Comparison of ENCODE assay signal across 16 cellular contexts in the genomic region with DNA sequence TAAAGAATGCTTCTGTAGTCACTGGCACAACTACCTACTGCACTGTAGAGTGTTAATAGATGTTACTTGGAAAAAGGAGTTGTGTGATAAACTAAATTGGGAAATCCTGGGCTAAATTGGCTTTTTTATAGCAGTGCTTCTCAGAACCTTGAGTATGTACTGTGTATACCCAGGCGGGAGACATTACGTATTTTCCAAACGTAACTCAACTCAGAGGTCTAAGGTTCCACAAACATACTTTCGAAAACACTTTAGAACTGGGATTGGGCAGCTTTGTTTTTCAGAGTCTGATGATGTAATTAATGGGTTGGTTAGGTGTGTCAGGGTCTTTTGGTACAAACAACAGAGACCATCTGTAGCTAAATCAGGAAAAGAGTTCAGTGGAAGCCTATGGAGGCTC. TPM values are rescaled to one million over a fixed set of nuclear protein-coding genes. Genes with fewer than 3 reads are reported as not detected.
A peak's percentile ranks its signal among the peaks of the same experiment; 100 is the strongest.
DNase-seq lines count a peak whose midpoint lies in the region; ATAC-seq, FAIRE-seq and TF ChIP-seq lines count a peak whose summit lies in the region.
"Had no signal": no experiment of that assay in that cellular context is flagged by ENCODE, and none has a peak within 500 bp of the region (broad histone marks: within the 10 kb centered on the region; RNA-seq: fewer than 3 reads in every experiment).

No MANE protein-coding gene starts in this region.

- H3K27ac ChIP-seq in A549 (no peak overlapping the region), DND-41 (ENCODE audit: low read length) (no peak overlapping the region), PC-3 (ENCODE audit: low read length) (no peak overlapping the region)
- H3K27ac ChIP-seq: KMS-11, SJSA1 had no signal

- no peaks in the 10 kb centered on the region for H3F3A ChIP-seq in PC-3 (ENCODE audit: low read length, unreplicated experiment)

- no peaks in the 10 kb centered on the region for H3K27me3 ChIP-seq in DND-41 (ENCODE audit: insufficient read depth, low read length, poor library complexity)
- H3K27me3 ChIP-seq in PC-3 (ENCODE audit: low read length), result no peaks in the 10 kb centered on the region
- H3K27me3 ChIP-seq: SJSA1 had no signal

- H3K27me3 Mint-ChIP-seq in natural killer cell treated with Interleukin-12 subunit alpha and Interleukin-12 subunit beta and Interleukin-15 and Interleukin-18, amount 100 ng/mL, for 72 hours, result no peaks in the 10 kb centered on the region
- H3K27me3 Mint-ChIP-seq: CD8-positive, alpha-beta memory T cell had no signal

- H3K4me3 ChIP-seq in A549 (no peak overlapping the region), DND-41 (ENCODE audit: low read depth in 1 of 2, low read length in 2 of 2) (no peak overlapping the region), PC-3 (ENCODE audit: low read length) (no peak overlapping the region)
- H3K4me3 ChIP-seq: SJSA1 had no signal

- H3K9ac ChIP-seq in DND-41 (ENCODE audit: low read depth, low read length) (no peak overlapping the region), PC-3 (ENCODE audit: low read length) (no peak overlapping the region)
- H3K9ac ChIP-seq: KMS-11 had no signal

- 90% methylated on average over 4 of the region's 4 CpGs for WGBS in A549 (ENCODE audit: missing lambda C conversion rate)

- H3K4me2 ChIP-seq in A549 (no peak overlapping the region), DND-41 (ENCODE audit: insufficient read depth, low read length) (no peak overlapping the region), PC-3 (ENCODE audit: low read length) (no peak overlapping the region)
- H3K4me2 ChIP-seq: KMS-11 had no signal

- DNase-seq in A549 (ENCODE audit: low read depth in 1 of 2, low spot score in 1 of 2) (no peak), DND-41 (no peak), PC-3 (no peak), pons (ENCODE audit: low spot score) (peak; percentile 7), NCI-H2081 (lab: John Stamatoyannopoulos, UW) (no peak)
- no peak for DNase-seq in natural killer cell treated with Interleukin-12 subunit alpha and Interleukin-12 subunit beta and Interleukin-15 and Interleukin-18, amount 100 ng/mL, for 72 hours (ENCODE audit: low spot score)
- DNase-seq: ACHN; CD8-positive, alpha-beta memory T cell; DMS79; MV-4-11; NCI-H1417; NCI-H2029 treated with DMSO at 0.1 percent for 48 hours; NCI-H510A had no signal

- BruUV-seq in PC-3 (replicated peaks; lab: Mats Ljungman, UMichigan), result TSS peak; percentile 14

- no peak overlapping the region for H3K4me3 Mint-ChIP-seq in natural killer cell treated with Interleukin-12 subunit alpha and Interleukin-12 subunit beta and Interleukin-15 and Interleukin-18, amount 100 ng/mL, for 72 hours
- H3K4me3 Mint-ChIP-seq: CD8-positive, alpha-beta memory T cell had no signal

- H3K9me3 ChIP-seq in A549 (no peaks in the 10 kb centered on the region), DND-41 (ENCODE audit: insufficient read depth, low read length, severe bottlenecking) (no peaks in the 10 kb centered on the region), PC-3 (ENCODE audit: low read length) (no peaks in the 10 kb centered on the region)
- H3K9me3 ChIP-seq: SJSA1 had no signal

- peaks cover 7 to 15% of the 10 kb centered on the region in 2 donors for H3K4me1 Mint-ChIP-seq in natural killer cell treated with Interleukin-12 subunit alpha and Interleukin-12 subunit beta and Interleukin-15 and Interleukin-18, amount 100 ng/mL, for 72 hours (ENCODE audit: low read depth in 2 of 2)

- TF ChIP-seq EP300 in A549 (IDR thresholded peaks at IDR 0.05), result no peak

- FAIRE-seq in A549 (lab: Jason Lieb, UNC), result no peak

- no peaks in the 10 kb centered on the region for H3K9me2 ChIP-seq in PC-3 (replicated peaks; ENCODE audit: low read length)

- H3K4me1 ChIP-seq in A549 (no peaks in the 10 kb centered on the region), DND-41 (ENCODE audit: insufficient read depth, low read length) (no peaks in the 10 kb centered on the region), PC-3 (ENCODE audit: insufficient read depth, low read length) (no peaks in the 10 kb centered on the region)

- H4K20me1 ChIP-seq in DND-41 (ENCODE audit: insufficient read depth, low read length), result no peaks in the 10 kb centered on the region
- H4K20me1 ChIP-seq in PC-3 (ENCODE audit: low read length), result no peaks in the 10 kb centered on the region

- TF ChIP-seq RAD21 in A549 (conservative IDR thresholded peaks at IDR 0.05 in 1 of 2, IDR thresholded peaks at IDR 0.05 in 1 of 2), result no peak

- H2AFZ ChIP-seq in DND-41 (ENCODE audit: low read depth, low read length) (no peak overlapping the region), PC-3 (ENCODE audit: low read length) (no peak overlapping the region)

- no peaks in the 10 kb centered on the region for H3K36me3 Mint-ChIP-seq in natural killer cell treated with Interleukin-12 subunit alpha and Interleukin-12 subunit beta and Interleukin-15 and Interleukin-18, amount 100 ng/mL, for 72 hours

- CTCF ChIA-PET in A549 (lab: Yijun Ruan, JAX), result interaction anchor here (0.7 kb wide), 1 partner anchor 16 kb away, joined by 3 read pairs; no protein-coding TSS in a partner anchor
- CTCF ChIA-PET in PC-3 (lab: Charles Lee), result no interaction called here

- ATAC-seq in A549 (peak; percentile 10 to 36; a peak in 1 of 6 replicates), DND-41 (ENCODE audit: insufficient read depth, low read depth) (0 out of 3 replicates have a peak, but pooled peaks have one; percentile 13), PC-3 (no peak), GM18861 (IDR thresholded peaks at IDR 0.05; ENCODE audit: unreplicated experiment) (no peak)
- ATAC-seq in natural killer cell treated with Interleukin-12 subunit alpha and Interleukin-12 subunit beta and Interleukin-15 and Interleukin-18, amount 100 ng/mL, for 72 hours, result no peak

- POLR2A ChIA-PET in A549 (lab: Yijun Ruan, JAX) (no interaction called here), PC-3 (lab: Charles Lee; ENCODE audit: unreplicated experiment) (no interaction called here)

- no peaks in the 10 kb centered on the region for H3K79me2 ChIP-seq in DND-41 (ENCODE audit: insufficient read depth, low read length)
- no peaks in the 10 kb centered on the region for H3K79me2 ChIP-seq in PC-3 (ENCODE audit: low read length)

- no peak for TF ChIP-seq POLR2A in A549 (IDR thresholded peaks at IDR 0.05; ENCODE audit: low read length)

- H3K36me3 ChIP-seq in DND-41 (ENCODE audit: insufficient read depth, low read length) (peaks cover 10% of the 10 kb centered on the region; the same call in 1 of the 2 replicates), PC-3 (ENCODE audit: low read depth, low read length) (0 out of 2 replicates have a peak, but pooled peaks cover 2% of the 10 kb centered on the region)

- H3K9me3 Mint-ChIP-seq in natural killer cell treated with Interleukin-12 subunit alpha and Interleukin-12 subunit beta and Interleukin-15 and Interleukin-18, amount 100 ng/mL, for 72 hours, result no peaks in the 10 kb centered on the region
- H3K9me3 Mint-ChIP-seq: CD8-positive, alpha-beta memory T cell had no signal

- TF ChIP-seq CTCF in A549 (IDR thresholded peaks at IDR 0.05), result no peak
- TF ChIP-seq CTCF in DND-41 (IDR thresholded peaks at IDR 0.05; ENCODE audit: borderline replicate concordance, extremely low read depth, low read length, poor library complexity, severe bottlenecking), result no peak
- TF ChIP-seq CTCF in PC-3 (conservative IDR thresholded peaks at IDR 0.05; ENCODE audit: low read depth, low read length), result no peak

- H3K27ac Mint-ChIP-seq in natural killer cell treated with Interleukin-12 subunit alpha and Interleukin-12 subunit beta and Interleukin-15 and Interleukin-18, amount 100 ng/mL, for 72 hours, result no peak overlapping the region

- intact Hi-C loops in PC-3 (cut with micrococcal nuclease), result no loop called here

TF ChIP-seq in A549, 52 proteins besides CTCF, POLR2A, EP300 and RAD21:
- no peak for TF ChIP-seq BHLHE40 (IDR thresholded peaks at IDR 0.05; ENCODE audit: low read depth, low read length)
- no peak for TF ChIP-seq FOSL2 (IDR thresholded peaks at IDR 0.05)
- TF ChIP-seq FOSL2 (CRISPR knock-in tag; IDR thresholded peaks at IDR 0.05), result no peak
- TF ChIP-seq KDM1A (IDR thresholded peaks at IDR 0.05; ENCODE audit: low read depth), result no peak
- TF ChIP-seq CHD2 (IDR thresholded peaks at IDR 0.05; ENCODE audit: low read length, partially characterized antibody), result no peak
- TF ChIP-seq HOXB13 (CRISPR knock-in tag; IDR thresholded peaks at IDR 0.05; ENCODE audit: low read depth), result no peak
- TF ChIP-seq RFX5 (IDR thresholded peaks at IDR 0.05), result no peak
- TF ChIP-seq NFE2L2 (conservative IDR thresholded peaks at IDR 0.05; ENCODE audit: low read length), result no peak
- TF ChIP-seq ZSCAN20 (CRISPR knock-in tag; IDR thresholded peaks at IDR 0.05), result no peak
- TF ChIP-seq CHD4 (IDR thresholded peaks at IDR 0.05; ENCODE audit: borderline replicate concordance), result no peak
- TF ChIP-seq ZC3H11A (IDR thresholded peaks at IDR 0.05), result no peak
- TF ChIP-seq, protein P1, sequence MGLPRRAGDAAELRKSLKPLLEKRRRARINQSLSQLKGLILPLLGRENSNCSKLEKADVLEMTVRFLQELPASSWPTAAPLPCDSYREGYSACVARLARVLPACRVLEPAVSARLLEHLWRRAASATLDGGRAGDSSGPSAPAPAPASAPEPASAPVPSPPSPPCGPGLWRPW (IDR thresholded peaks at IDR 0.05), result no peak
- TF ChIP-seq FOSB (CRISPR knock-in tag; IDR thresholded peaks at IDR 0.05), result no peak
- TF ChIP-seq CBX2 (IDR thresholded peaks at IDR 0.05; ENCODE audit: borderline replicate concordance, low read depth), result no peak
- no peak for TF ChIP-seq NR3C1 (IDR thresholded peaks at IDR 0.05)
- no peak for TF ChIP-seq SMC3 (IDR thresholded peaks at IDR 0.05)
- TF ChIP-seq HEYL (CRISPR knock-in tag; IDR thresholded peaks at IDR 0.05), result no peak
- no peak for TF ChIP-seq CBX8 (IDR thresholded peaks at IDR 0.05)
- TF ChIP-seq RARB (CRISPR knock-in tag; IDR thresholded peaks at IDR 0.05), result no peak

RNA-seq across cellular contexts. Expression of a gene that starts 53.5 kb away (rescaled TPM):
- 0.04 and 0.08 TPM in 2 replicates for polyA plus RNA-seq in A549 (2011; rRNA removed)
- 0.07 and 0.14 TPM in 2 replicates for polyA plus RNA-seq in A549 (2012; cell fraction: cytosol; rRNA removed)
- 0.20 and 0.22 TPM in 2 replicates for polyA plus RNA-seq in A549 (2012; cell fraction: nucleus; rRNA removed)
- polyA plus RNA-seq in A549 (2017; fragmentation: RNase III; extraction: RNeasy Plus Mini Kit Qiagen cat#74134 plus additional on column Dnase treatment), result 0.17 to 0.28 TPM (median 0.26 TPM) in 3 replicates
- polyA minus RNA-seq in A549 (2011; rRNA and poly(A)+ RNA removed), result 0.05 TPM in 1 of 2 replicates, not detected in the other
- total RNA-seq in PC-3 (2014; rRNA removed), result 6.7 and 7.3 TPM in 2 replicates
- total RNA-seq in natural killer cell treated with Interleukin-12 subunit alpha and Interleukin-12 subunit beta and Interleukin-15 and Interleukin-18, amount 100 ng/mL, for 72 hours, result 10 to 100 TPM; 16.3 to 26.9 TPM

Comparison
In these comparisons a context has a peak if more than half of its experiments do, and no peak if none do; other contexts are left out.
1. ATAC-seq: peak in A549 (2 of 2) and DND-41 (single experiment); none in PC-3 (single experiment), GM18861 (single experiment) and natural killer cell treated with Interleukin-12 subunit alpha and Interleukin-12 subunit beta and Interleukin-15 and Interleukin-18, amount 100 ng/mL, for 72 hours (0 of 2).